Comparison of ENCODE assay signal across 8 cellular contexts in genomic region chr11:61392991-61393595, GRCh38. TPM values are rescaled to one million over a fixed set of nuclear protein-coding genes. Genes with fewer than 3 reads are reported as not detected.
DNase-seq lines count a peak whose midpoint lies in the region; ATAC-seq and TF ChIP-seq lines count a peak whose summit lies in the region.

No MANE protein-coding gene starts in this region.

- H3K9me3 Mint-ChIP-seq in IgD-negative memory B cell = no peaks in the 10 kb centered on the region
- peaks cover 1 to 3% of the 10 kb centered on the region in 2 donors for H3K9me3 Mint-ChIP-seq in activated T-cell treated with anti-CD3 and anti-CD28 coated beads, Interleukin-2, amount 50 U/mL, for 72 hours

- peaks cover 3% of the 10 kb centered on the region for H3K36me3 Mint-ChIP-seq in IgD-negative memory B cell
- H3K36me3 Mint-ChIP-seq in activated T-cell treated with anti-CD3 and anti-CD28 coated beads, Interleukin-2, amount 50 U/mL, for 72 hours (ENCODE audit: insufficient read depth in 2 of 2) = peaks cover 3 to 5% of the 10 kb centered on the region in 2 donors

- H3K27ac ChIP-seq in heart right ventricle (peak overlapping the region in 9 of 10 donors; percentile 76 to 95 (median 85)), rectal smooth muscle tissue (ENCODE audit: low read depth, low read length) (peak overlapping the region; percentile 77)

- peak overlapping the region; percentile 43 for H3K9ac ChIP-seq in rectal smooth muscle tissue (ENCODE audit: low read length)

- peak; percentile 5 to 29 for DNase-seq in NCI-H524 (lab: John Stamatoyannopoulos, UW)
- no peak for DNase-seq in NCI-H524 treated with DMSO at 0.1 percent for 48 hours (lab: John Stamatoyannopoulos, UW)
- peak in 1 of 2 donors; percentile 7 for DNase-seq in activated T-cell treated with anti-CD3 and anti-CD28 coated beads, Interleukin-2, amount 50 U/mL, for 72 hours
- no peak for DNase-seq in heart right ventricle
- no peak for DNase-seq in cortex of kidney (lab: John Stamatoyannopoulos, UW)

- H3K4me3 ChIP-seq in heart right ventricle (peak overlapping the region; percentile 58 to 85 (median 74)), rectal smooth muscle tissue (ENCODE audit: low read length) (peak overlapping the region; percentile 92)

- H3K9me3 ChIP-seq in heart right ventricle = no peaks in the 10 kb centered on the region

- peaks cover 13 to 19% (median 14%) of the 10 kb centered on the region in 3 donors for H3K4me1 Mint-ChIP-seq in IgD-negative memory B cell
- H3K4me1 Mint-ChIP-seq in activated T-cell treated with anti-CD3 and anti-CD28 coated beads, Interleukin-2, amount 50 U/mL, for 72 hours (ENCODE audit: low read depth) = peaks cover 24% of the 10 kb centered on the region

- H3K36me3 ChIP-seq in heart right ventricle = peaks cover 0 to 45% (median 24%) of the 10 kb centered on the region in 9 donors
- peaks cover 4% of the 10 kb centered on the region for H3K36me3 ChIP-seq in rectal smooth muscle tissue (ENCODE audit: control insufficient read depth, insufficient read depth, low read length)

- H3K27me3 ChIP-seq in heart right ventricle (no peaks in the 10 kb centered on the region), rectal smooth muscle tissue (ENCODE audit: control insufficient read depth, insufficient read depth, low read length) (no peaks in the 10 kb centered on the region)

- peaks cover 0 to 22% (median 17%) of the 10 kb centered on the region in 9 donors for H3K4me1 ChIP-seq in heart right ventricle
- H3K4me1 ChIP-seq in rectal smooth muscle tissue (ENCODE audit: control insufficient read depth, insufficient read depth, low read length) = peaks cover 5% of the 10 kb centered on the region

- peak in 1 of 9 donors; percentile 10 for TF ChIP-seq CTCF in heart right ventricle (IDR thresholded peaks at IDR 0.05)

- peak overlapping the region; percentile 92 to 100 (median 96) for H3K4me3 Mint-ChIP-seq in IgD-negative memory B cell
- H3K4me3 Mint-ChIP-seq in activated T-cell treated with anti-CD3 and anti-CD28 coated beads, Interleukin-2, amount 50 U/mL, for 72 hours = peak overlapping the region; percentile 95 to 99

- intact Hi-C loops in heart right ventricle (cut with DNase I) = loop anchor here in 1 of 10 donors (2.0 kb wide), 1 partner anchor 60 kb away; the partner anchor contains the start of genes DDB1 and TKFC

- H3K27ac Mint-ChIP-seq in IgD-negative memory B cell = peak overlapping the region; percentile 74 to 96 (median 95)
- H3K27ac Mint-ChIP-seq in activated T-cell treated with anti-CD3 and anti-CD28 coated beads, Interleukin-2, amount 50 U/mL, for 72 hours = peak overlapping the region; percentile 96

- ATAC-seq in activated T-cell treated with anti-CD3 and anti-CD28 coated beads, Interleukin-2, amount 50 U/mL, for 72 hours (replicated peaks in 1 of 2) = peak in 1 of 2 donors; percentile 22
- ATAC-seq in heart right ventricle (peak in 6 of 8 donors; percentile 15 to 44 (median 27)), GM21619 (IDR thresholded peaks at IDR 0.05; ENCODE audit: unreplicated experiment) (no peak)

- no peaks in the 10 kb centered on the region for H3K27me3 Mint-ChIP-seq in IgD-negative memory B cell
- H3K27me3 Mint-ChIP-seq in activated T-cell treated with anti-CD3 and anti-CD28 coated beads, Interleukin-2, amount 50 U/mL, for 72 hours (ENCODE audit: low read depth) = no peaks in the 10 kb centered on the region

- 3 to 4% methylated on average over 15 of the region's 15 CpGs for WGBS in heart right ventricle, 2 donors

RNA-seq across cellular contexts. Expression of gene TMEM216, which starts 0.7 kb away (rescaled TPM):
- polyA plus RNA-seq in IgD-negative memory B cell (67.0 TPM), heart right ventricle (1 to 10 TPM; 6.3 to 8.3 TPM)
- total RNA-seq in activated T-cell treated with anti-CD3 and anti-CD28 coated beads, Interleukin-2, amount 50 U/mL, for 72 hours = 10 to 100 TPM; 16.7 to 20.3 TPM
- 1 to 10 TPM; 2.9 to 6.8 (median 4.1) TPM for total RNA-seq in heart right ventricle

RNA-seq across cellular contexts. Expression of gene TMEM138, which starts 30.9 kb away (rescaled TPM):
- polyA plus RNA-seq in IgD-negative memory B cell = 44.1 TPM
- total RNA-seq in activated T-cell treated with anti-CD3 and anti-CD28 coated beads, Interleukin-2, amount 50 U/mL, for 72 hours = 10 to 100 TPM; 42.0 to 45.0 TPM
- total RNA-seq in heart right ventricle = 10 to 100 TPM; 14.4 to 25.9 (median 17.6) TPM
- polyA plus RNA-seq in heart right ventricle = 10 to 100 TPM; 28.0 to 35.3 TPM

RNA-seq across cellular contexts. Expression of gene CYB561A3, which starts 31.4 kb away (rescaled TPM):
- polyA plus RNA-seq in IgD-negative memory B cell (594 TPM), heart right ventricle (10 to 100 TPM; 10.5 to 11.8 TPM)
- 10 to 100 TPM; 37.9 to 43.0 TPM for total RNA-seq in activated T-cell treated with anti-CD3 and anti-CD28 coated beads, Interleukin-2, amount 50 U/mL, for 72 hours
- 10 to 100 TPM in 5 of 10 donors, 1 to 10 TPM in 5; 6.0 to 18.6 (median 9.7) TPM for total RNA-seq in heart right ventricle

RNA-seq across cellular contexts. Expression of gene CPSF7, which starts 36.7 kb away (rescaled TPM):
- polyA plus RNA-seq in IgD-negative memory B cell = 26.9 TPM
- total RNA-seq in activated T-cell treated with anti-CD3 and anti-CD28 coated beads, Interleukin-2, amount 50 U/mL, for 72 hours = 100 to 1,000 TPM; 164 to 223 TPM
- 10 to 100 TPM; 37.7 to 51.8 (median 43.3) TPM for total RNA-seq in heart right ventricle
- polyA plus RNA-seq in heart right ventricle = 10 to 100 TPM; 22.3 to 43.8 TPM

RNA-seq across cellular contexts. Expression of gene SDHAF2, which starts 36.8 kb away (rescaled TPM):
- polyA plus RNA-seq in IgD-negative memory B cell (86.0 TPM), heart right ventricle (10 to 100 TPM; 43.4 to 56.1 TPM)
- total RNA-seq in activated T-cell treated with anti-CD3 and anti-CD28 coated beads, Interleukin-2, amount 50 U/mL, for 72 hours = 10 to 100 TPM; 36.6 to 40.7 TPM
- 10 to 100 TPM; 24.4 to 39.9 (median 32.7) TPM for total RNA-seq in heart right ventricle

Comparison
In these comparisons a context has a peak if more than half of its experiments do, and no peak if none do; other contexts are left out.
1. DNase-seq: peak in NCI-H524 (2 of 2); none in NCI-H524 treated with DMSO at 0.1 percent for 48 hours (single experiment), heart right ventricle (0 of 2) and cortex of kidney (single experiment).